In genomic region chr2:44778221-44778654, GRCh38 we compare ENCODE assay signal across 8 cellular contexts.
DNase-seq lines count a peak whose midpoint lies in the region; ATAC-seq and TF ChIP-seq lines count a peak whose summit lies in the region.
"Had no signal": no experiment of that assay in that cellular context is flagged by ENCODE, and none has a peak within 500 bp of the region (broad histone marks: within the 10 kb centered on the region; RNA-seq: fewer than 3 reads in every experiment).

No MANE protein-coding gene starts in this region.

- no peak overlapping the region for H4K12ac ChIP-seq in trophoblast cell (ENCODE audit: low read depth, low read length)

- H3K36me3 ChIP-seq in OCI-LY7 (ENCODE audit: insufficient read depth, low read length) (no peaks in the 10 kb centered on the region), trophoblast cell (ENCODE audit: control insufficient read depth in 1 of 2, insufficient read depth in 2 of 2, low read length in 2 of 2) (no peaks in the 10 kb centered on the region), ovary (no peaks in the 10 kb centered on the region)

- DNase-seq in OCI-LY7 (ENCODE audit: low spot score) (peak; percentile 62), trophoblast cell (peak in 1 of 2 donors; percentile 27), ovary (no peak), sciatic nerve (ENCODE audit: low spot score) (no peak), COLO829 (ENCODE audit: low spot score) (no peak)
- DNase-seq: effector CD4-positive, alpha-beta T cell had no signal

- peak overlapping the region; percentile 57 for H3K4me3 ChIP-seq in OCI-LY7 (ENCODE audit: low read depth, low read length, poor library complexity, severe bottlenecking)
- H3K4me3 ChIP-seq in trophoblast cell (ENCODE audit: low read depth, low read length): no peak overlapping the region
- H3K4me3 ChIP-seq in ovary: no peak overlapping the region

- H2BK5ac ChIP-seq in trophoblast cell (ENCODE audit: low read depth, low read length, poor library complexity): no peak overlapping the region

- no peaks in the 10 kb centered on the region for H4K20me1 ChIP-seq in OCI-LY7 (ENCODE audit: insufficient read depth, low read length)

- H3K18ac ChIP-seq in trophoblast cell (ENCODE audit: low read length): no peak overlapping the region

- intact Hi-C loops in OCI-LY7 (cut with micrococcal nuclease; ENCODE audit: unreplicated experiment): no loop called here
- intact Hi-C loops in ovary (cut with DNase I): no loop called here
- intact Hi-C loops in sciatic nerve (cut with DNase I): no loop called here

- no peak for TF ChIP-seq EP300 in ovary (IDR thresholded peaks at IDR 0.05)

- H3K23ac ChIP-seq in trophoblast cell (ENCODE audit: low read length): no peak overlapping the region

- H4K8ac ChIP-seq in trophoblast cell (ENCODE audit: low read depth, low read length): no peak overlapping the region

- WGBS in trophoblast cell (ENCODE audit: extremely low coverage, insufficient coverage, insufficient read length): no CpG with 5 or more reads among the region's 13 CpGs
- WGBS in ovary, 3 donors: 27 to 31% (median 28%) methylated on average over 11 to 13 of the region's 13 CpGs

- H3K79me1 ChIP-seq in trophoblast cell (ENCODE audit: low read length): no peaks in the 10 kb centered on the region

- TF ChIP-seq CTCF in OCI-LY7 (conservative IDR thresholded peaks at IDR 0.05; ENCODE audit: low read length) (no peak), ovary (IDR thresholded peaks at IDR 0.05) (no peak)

- no peak overlapping the region for H2BK12ac ChIP-seq in trophoblast cell (ENCODE audit: low read length)

- ATAC-seq in GM19372 (IDR thresholded peaks at IDR 0.05; ENCODE audit: low read depth, unreplicated experiment): peak; percentile 33
- ATAC-seq in HG02973 (IDR thresholded peaks at IDR 0.05; ENCODE audit: unreplicated experiment): peak; percentile 27
- ATAC-seq in sciatic nerve: no peak

- H3K27me3 ChIP-seq in trophoblast cell (ENCODE audit: insufficient read depth, low read length) (peaks cover 2% of the 10 kb centered on the region), ovary (no peaks in the 10 kb centered on the region)

- no peak for TF ChIP-seq POLR2A in ovary (IDR thresholded peaks at IDR 0.05)

- no TSS peak for BruUV-seq in OCI-LY7 (replicated peaks; lab: Mats Ljungman, UMichigan)

- no peak overlapping the region for H3K4ac ChIP-seq in trophoblast cell (ENCODE audit: low read depth, low read length)

- no peak overlapping the region for H2AK5ac ChIP-seq in trophoblast cell (ENCODE audit: low read length)

- POLR2A ChIA-PET in OCI-LY7 (lab: Charles Lee): no interaction called here

- H2BK120ac ChIP-seq in trophoblast cell (ENCODE audit: insufficient read depth, low read length, poor library complexity): no peak overlapping the region

- H3K9me3 ChIP-seq in OCI-LY7 (ENCODE audit: low read length) (no peaks in the 10 kb centered on the region), trophoblast cell (ENCODE audit: insufficient read depth, low read depth, low read length) (no peaks in the 10 kb centered on the region), ovary (peaks cover 0 to 7% of the 10 kb centered on the region in 2 donors)

- no peaks in the 10 kb centered on the region for H3K9me2 ChIP-seq in OCI-LY7 (ENCODE audit: insufficient read depth, low read length)

- no peak overlapping the region for H3K9ac ChIP-seq in trophoblast cell (ENCODE audit: low read length)

- no peak overlapping the region for H3K14ac ChIP-seq in trophoblast cell (ENCODE audit: low read length)

- H3K4me1 ChIP-seq in OCI-LY7 (ENCODE audit: insufficient read depth, low read length, poor library complexity, severe bottlenecking) (peaks cover 28% of the 10 kb centered on the region), trophoblast cell (ENCODE audit: control insufficient read depth in 1 of 2, insufficient read depth in 2 of 2, low read length in 2 of 2) (peaks cover 4 to 10% of the 10 kb centered on the region in 2 experiments), ovary (ENCODE audit: insufficient read depth) (no peaks in the 10 kb centered on the region)

- CTCF ChIA-PET in OCI-LY7 (lab: Charles Lee; ENCODE audit: unreplicated experiment): no interaction called here

- H3K27ac ChIP-seq in OCI-LY7 (ENCODE audit: low read depth, low read length, poor library complexity, severe bottlenecking) (peak overlapping the region; percentile 48), trophoblast cell (ENCODE audit: low read depth, low read length) (no peak overlapping the region), ovary (no peak overlapping the region)

- H2AFZ ChIP-seq in OCI-LY7 (ENCODE audit: low read length) (peak overlapping the region; percentile 92), trophoblast cell (ENCODE audit: insufficient read depth, low read length, poor library complexity) (no peak overlapping the region)

- H3K79me2 ChIP-seq in OCI-LY7 (ENCODE audit: insufficient read depth, low read depth, low read length) (no peaks in the 10 kb centered on the region), trophoblast cell (ENCODE audit: control insufficient read depth, insufficient read depth, low read length, poor library complexity) (no peaks in the 10 kb centered on the region)

- peak overlapping the region; percentile 72 for H3K4me2 ChIP-seq in OCI-LY7 (ENCODE audit: low read length)
- peak overlapping the region; percentile 35 for H3K4me2 ChIP-seq in trophoblast cell (ENCODE audit: low read length)

- no peak overlapping the region for H4K91ac ChIP-seq in trophoblast cell (ENCODE audit: low read depth, low read length)
